Comparison of ENCODE assay signal across 11 cellular contexts in the genomic region with DNA sequence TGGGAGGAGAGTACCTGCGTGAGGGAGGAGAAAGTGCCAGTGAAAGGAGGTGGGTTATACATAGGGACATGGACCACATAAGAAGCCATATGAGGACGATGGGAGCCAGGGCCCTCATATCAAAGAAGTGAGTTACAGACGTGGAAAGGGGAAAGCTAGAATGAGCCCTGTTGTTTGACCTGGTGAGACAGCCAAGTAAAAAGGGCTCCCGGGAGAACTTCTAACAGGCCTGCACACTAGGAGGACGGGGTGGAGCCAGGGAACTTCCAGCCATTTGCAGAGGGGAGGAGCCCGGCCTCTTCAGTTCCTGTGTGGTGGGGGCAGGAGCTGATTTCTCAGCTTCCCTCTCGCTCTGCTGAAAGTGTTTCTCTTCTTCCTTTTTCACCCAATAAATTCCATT.
DNase-seq lines count a peak whose midpoint lies in the region; ATAC-seq, FAIRE-seq and TF ChIP-seq lines count a peak whose summit lies in the region.
"Had no signal": no experiment of that assay in that cellular context is flagged by ENCODE, and none has a peak within 500 bp of the region (broad histone marks: within the 10 kb centered on the region; RNA-seq: fewer than 3 reads in every experiment).

No MANE protein-coding gene starts in this region.

- CTCF ChIA-PET in activated CD4-positive, alpha-beta memory T cell treated with anti-CD3 and anti-CD28 coated beads for 36 hours (lab: Charles Lee): interaction anchor here (0.7 to 4.0 kb wide), 3 partner anchors 10 to 239 kb away, joined by 3 to 17 read pairs (median 15); no protein-coding TSS in a partner anchor
- CTCF ChIA-PET in activated CD4-positive, alpha-beta memory T cell treated with anti-CD3 and anti-CD28 coated beads, Interleukin-2, amount 10 ng/mL, durations not matched to agents 7 days and 5 days (lab: Charles Lee): interaction anchor here (1.2 to 1.4 kb wide), 2 partner anchors 61 to 239 kb away, joined by 3 to 4 read pairs; a partner anchor contains a TSS
- CTCF ChIA-PET in mammary epithelial cell (lab: Charles Lee; ENCODE audit: low non-redundant PET): no interaction called here

- H3K4me1 Mint-ChIP-seq in activated CD4-positive, alpha-beta memory T cell treated with anti-CD3 and anti-CD28 coated beads for 36 hours (ENCODE audit: low read depth): peaks cover 17% of the 10 kb centered on the region
- peaks cover 20% of the 10 kb centered on the region for H3K4me1 Mint-ChIP-seq in activated CD4-positive, alpha-beta memory T cell treated with anti-CD3 and anti-CD28 coated beads, Interleukin-2, amount 10 ng/mL, durations not matched to agents 7 days and 5 days
- peaks cover 26% of the 10 kb centered on the region for H3K4me1 Mint-ChIP-seq in HFFc6 (ENCODE audit: low read depth)

- no peaks in the 10 kb centered on the region for H3K79me2 ChIP-seq in mammary epithelial cell (ENCODE audit: insufficient read depth, low read length)

- H3K4me2 ChIP-seq in mammary epithelial cell (ENCODE audit: insufficient read depth, low read depth, low read length): no peak overlapping the region

- no peaks in the 10 kb centered on the region for H3K36me3 Mint-ChIP-seq in activated CD4-positive, alpha-beta memory T cell treated with anti-CD3 and anti-CD28 coated beads for 36 hours
- H3K36me3 Mint-ChIP-seq in activated CD4-positive, alpha-beta memory T cell treated with anti-CD3 and anti-CD28 coated beads, Interleukin-2, amount 10 ng/mL, durations not matched to agents 7 days and 5 days (ENCODE audit: low read depth): no peaks in the 10 kb centered on the region
- peaks cover 5% of the 10 kb centered on the region; the same call in 1 of the 2 replicates for H3K36me3 Mint-ChIP-seq in HFFc6 (ENCODE audit: low read depth)

- H3K4me3 ChIP-seq in colonic mucosa: no peak overlapping the region
- no peak overlapping the region for H3K4me3 ChIP-seq in pancreas
- no peak overlapping the region for H3K4me3 ChIP-seq in mammary epithelial cell (replicated peaks in 1 of 3; ENCODE audit: insufficient read depth in 1 of 3, low read depth in 2 of 3, low read length in 3 of 3)

- no TSS peak for BruUV-seq in mammary epithelial cell (replicated peaks; lab: Mats Ljungman, UMichigan)

- no peaks in the 10 kb centered on the region for H3K4me1 ChIP-seq in colonic mucosa
- H3K4me1 ChIP-seq in pancreas: no peaks in the 10 kb centered on the region
- H3K4me1 ChIP-seq in mammary epithelial cell (ENCODE audit: insufficient read depth, low read length): peaks cover 3% of the 10 kb centered on the region

- POLR2A ChIA-PET in activated CD4-positive, alpha-beta memory T cell treated with anti-CD3 and anti-CD28 coated beads for 36 hours (lab: Charles Lee): no interaction called here
- POLR2A ChIA-PET in activated CD4-positive, alpha-beta memory T cell treated with anti-CD3 and anti-CD28 coated beads, Interleukin-2, amount 10 ng/mL, durations not matched to agents 7 days and 5 days (lab: Charles Lee): interaction anchor here (1.5 to 2.3 kb wide), 2 partner anchors 13 to 33 kb away, joined by 3 to 6 read pairs; no protein-coding TSS in a partner anchor

- WGBS in pancreas, 2 donors: 60 to 64% methylated on average over 7 of the region's 7 CpGs
- WGBS in mammary epithelial cell (ENCODE audit: low coverage, missing lambda C conversion rate): 74% methylated on average over 6 of the region's 7 CpGs

- H3K9me3 ChIP-seq in colonic mucosa: no peaks in the 10 kb centered on the region
- no peaks in the 10 kb centered on the region for H3K9me3 ChIP-seq in pancreas
- no peaks in the 10 kb centered on the region for H3K9me3 ChIP-seq in mammary epithelial cell (replicated peaks; ENCODE audit: insufficient read depth, low read length)

- H3K27me3 Mint-ChIP-seq in activated CD4-positive, alpha-beta memory T cell treated with anti-CD3 and anti-CD28 coated beads for 36 hours: peaks cover 20% of the 10 kb centered on the region
- H3K27me3 Mint-ChIP-seq in activated CD4-positive, alpha-beta memory T cell treated with anti-CD3 and anti-CD28 coated beads, Interleukin-2, amount 10 ng/mL, durations not matched to agents 7 days and 5 days: peaks cover 19% of the 10 kb centered on the region
- H3K27me3 Mint-ChIP-seq in HFFc6 (ENCODE audit: insufficient read depth): peaks cover 8% of the 10 kb centered on the region

- in situ Hi-C loops in mammary epithelial cell (cut with MboI; ENCODE audit: low sequenced_read_pairs in 2 of 2): no loop called here

- no peak overlapping the region for H3K27ac Mint-ChIP-seq in activated CD4-positive, alpha-beta memory T cell treated with anti-CD3 and anti-CD28 coated beads for 36 hours
- no peak overlapping the region for H3K27ac Mint-ChIP-seq in activated CD4-positive, alpha-beta memory T cell treated with anti-CD3 and anti-CD28 coated beads, Interleukin-2, amount 10 ng/mL, durations not matched to agents 7 days and 5 days
- no peak overlapping the region for H3K27ac Mint-ChIP-seq in HFFc6
- H3K27ac Mint-ChIP-seq: activated T-helper 2 cell treated with anti-CD3 and anti-CD28 coated beads, Interferon-gamma antibody, Interleukin-2, Interleukin-4, amounts not matched to agents 10 μg/mL and 5 μg/mL and 100 μg/mL, durations not matched to agents 14 hours and 24 hours and 36 hours had no signal

- H3K27ac ChIP-seq in colonic mucosa (no peak overlapping the region), pancreas (no peak overlapping the region), mammary epithelial cell (ENCODE audit: insufficient read depth, low read depth, low read length) (no peak overlapping the region)

- no peak overlapping the region for H3K9ac ChIP-seq in colonic mucosa (ENCODE audit: low read depth in 2 of 2, low read length in 2 of 2)
- no peak overlapping the region for H3K9ac ChIP-seq in mammary epithelial cell (ENCODE audit: insufficient read depth, low read length)

- no peaks in the 10 kb centered on the region for H3K9me3 Mint-ChIP-seq in activated CD4-positive, alpha-beta memory T cell treated with anti-CD3 and anti-CD28 coated beads for 36 hours
- H3K9me3 Mint-ChIP-seq in activated CD4-positive, alpha-beta memory T cell treated with anti-CD3 and anti-CD28 coated beads, Interleukin-2, amount 10 ng/mL, durations not matched to agents 7 days and 5 days: no peaks in the 10 kb centered on the region
- no peaks in the 10 kb centered on the region for H3K9me3 Mint-ChIP-seq in HFFc6
- H3K9me3 Mint-ChIP-seq: activated T-helper 2 cell treated with anti-CD3 and anti-CD28 coated beads, Interferon-gamma antibody, Interleukin-2, Interleukin-4, amounts not matched to agents 10 μg/mL and 5 μg/mL and 100 μg/mL, durations not matched to agents 14 hours and 24 hours and 36 hours had no signal

- no peaks in the 10 kb centered on the region for H4K20me1 ChIP-seq in mammary epithelial cell (ENCODE audit: insufficient read depth, low read length)

- peak; percentile 27 for DNase-seq in activated CD4-positive, alpha-beta memory T cell treated with anti-CD3 and anti-CD28 coated beads for 36 hours
- no peak for DNase-seq in activated CD4-positive, alpha-beta memory T cell treated with anti-CD3 and anti-CD28 coated beads, Interleukin-2, amount 10 ng/mL, durations not matched to agents 7 days and 5 days
- DNase-seq in NCI-H146 treated with DMSO at 0.1 percent for 48 hours (lab: John Stamatoyannopoulos, UW; ENCODE audit: unreplicated experiment): peak; percentile 7
- peak; percentile 52 for DNase-seq in colonic mucosa
- DNase-seq in pancreas: no peak
- no peak for DNase-seq in HFFc6
- no peak for DNase-seq in mammary epithelial cell
- DNase-seq: NCI-H1436 treated with DMSO at 0.1 percent for 48 hours, SW 1271 had no signal

- dilution Hi-C loops in mammary epithelial cell (cut with HindIII; ENCODE audit: low sequenced_read_pairs): no loop called here

- ATAC-seq in pancreas (peak in 3 of 4 donors; percentile 38 to 61 (median 38)), HG02981 (IDR thresholded peaks at IDR 0.05; ENCODE audit: unreplicated experiment) (no peak)

- no peak for TF ChIP-seq CTCF in colonic mucosa (IDR thresholded peaks at IDR 0.05)
- TF ChIP-seq CTCF in pancreas (IDR thresholded peaks at IDR 0.05): no peak
- TF ChIP-seq CTCF in HFFc6 (IDR thresholded peaks at IDR 0.05): no peak
- no peak for TF ChIP-seq CTCF in mammary epithelial cell (conservative IDR thresholded peaks at IDR 0.05 in 1 of 2, IDR thresholded peaks at IDR 0.05 in 1 of 2; ENCODE audit: extremely low read depth in 1 of 2, insufficient read depth in 1 of 2, low read depth in 1 of 2, low read length in 2 of 2)

- no peak for FAIRE-seq in pancreas (lab: Jason Lieb, UNC)

- H2AFZ ChIP-seq in mammary epithelial cell (ENCODE audit: low read depth, low read length): no peak overlapping the region

- no peaks in the 10 kb centered on the region for H3K36me3 ChIP-seq in colonic mucosa
- no peaks in the 10 kb centered on the region for H3K36me3 ChIP-seq in pancreas
- no peaks in the 10 kb centered on the region for H3K36me3 ChIP-seq in mammary epithelial cell (ENCODE audit: insufficient read depth, low read length)

- H3K4me3 Mint-ChIP-seq in activated CD4-positive, alpha-beta memory T cell treated with anti-CD3 and anti-CD28 coated beads for 36 hours: no peak overlapping the region
- H3K4me3 Mint-ChIP-seq in activated CD4-positive, alpha-beta memory T cell treated with anti-CD3 and anti-CD28 coated beads, Interleukin-2, amount 10 ng/mL, durations not matched to agents 7 days and 5 days: no peak overlapping the region
- H3K4me3 Mint-ChIP-seq in HFFc6: no peak overlapping the region

- H3K27me3 ChIP-seq in colonic mucosa (no peaks in the 10 kb centered on the region), pancreas (no peaks in the 10 kb centered on the region), mammary epithelial cell (ENCODE audit: insufficient read depth, low read length) (peaks cover 6% of the 10 kb centered on the region)

- intact Hi-C loops in activated CD4-positive, alpha-beta memory T cell treated with anti-CD3 and anti-CD28 coated beads for 36 hours (cut with micrococcal nuclease): no loop called here
- intact Hi-C loops in colonic mucosa (cut with DNase I): no loop called here
- intact Hi-C loops in pancreas (cut with DNase I): no loop called here
- intact Hi-C loops in mammary epithelial cell (cut with micrococcal nuclease): no loop called here

Comparison
In these comparisons a context has a peak if more than half of its experiments do, and no peak if none do; other contexts are left out.
1. DNase-seq: peak in activated CD4-positive, alpha-beta memory T cell treated with anti-CD3 and anti-CD28 coated beads for 36 hours (single experiment), NCI-H146 treated with DMSO at 0.1 percent for 48 hours (single experiment) and colonic mucosa (single experiment); none in activated CD4-positive, alpha-beta memory T cell treated with anti-CD3 and anti-CD28 coated beads, Interleukin-2, amount 10 ng/mL, durations not matched to agents 7 days and 5 days (single experiment), pancreas (0 of 6), HFFc6 (single experiment) and mammary epithelial cell (single experiment).